In the genomic region with DNA sequence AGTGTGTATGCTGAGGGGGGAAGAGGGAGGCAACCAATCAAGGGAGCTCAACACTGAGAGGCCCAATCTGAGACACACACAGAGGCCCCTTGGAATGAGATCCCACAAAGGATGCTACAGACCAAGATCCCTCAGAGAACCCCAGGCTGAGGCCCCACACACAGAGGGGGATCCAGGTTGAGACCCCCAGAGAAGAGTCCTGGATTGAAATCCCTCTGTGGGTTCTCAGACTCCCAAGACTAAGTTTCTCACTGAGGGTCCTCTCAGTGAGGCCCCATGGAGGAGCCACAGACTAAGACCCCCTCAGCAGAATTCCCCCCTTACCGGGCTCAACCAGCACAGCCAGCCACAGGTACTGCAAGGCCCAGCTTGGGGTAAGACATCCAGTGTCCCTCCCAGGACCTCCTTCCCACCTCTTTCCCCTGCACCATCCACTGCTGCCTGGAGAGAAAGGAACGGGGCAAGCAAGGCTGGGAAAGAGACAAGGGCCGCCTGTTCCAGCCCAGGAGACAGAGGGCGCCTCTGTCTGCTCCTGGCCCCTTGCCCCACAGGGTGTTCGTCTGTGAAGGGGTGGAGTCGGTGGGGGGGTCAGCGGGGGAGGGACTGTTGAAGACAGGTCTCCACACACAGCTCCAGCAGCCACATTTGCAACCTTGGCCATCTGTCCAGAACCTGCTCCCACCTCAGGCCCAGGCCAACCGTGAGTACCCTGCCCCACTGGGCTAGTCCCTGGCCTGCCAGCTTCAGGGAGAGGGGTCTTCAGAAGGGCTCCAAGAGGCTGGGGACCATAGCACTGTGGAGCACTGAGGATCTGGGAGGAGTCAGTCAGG, we compare ENCODE assay signal across 1 cellular context.
TF ChIP-seq lines count a peak whose summit lies in the region.

A gene (plus strand): TSS at position 638 of the 830 bp plus-strand sequence. CDS start 2,088 bp downstream, outside the sequence.

TF ChIP-seq in K562, 482 proteins besides CTCF, POLR2A, EP300 and RAD21 (continued from another document and continues in another):
- TF ChIP-seq CBX1 (IDR thresholded peaks at IDR 0.05; ENCODE audit: low read depth) (no peak), RCOR1 (IDR thresholded peaks at IDR 0.05; ENCODE audit: borderline replicate concordance in 1 of 2, low read depth in 2 of 2, low read length in 2 of 2) (peak in 1 of 2 experiments; percentile 58; a peak in 1 of 4 replicates), ZNF184 (CRISPR knock-in tag; IDR thresholded peaks at IDR 0.05) (no peak), ZBTB7A (IDR thresholded peaks at IDR 0.05; ENCODE audit: borderline replicate concordance, control insufficient read depth, low read depth, low read length) (peak; percentile 76; the same call in 1 of the 2 replicates), POLR2H (tag; IDR thresholded peaks at IDR 0.05; ENCODE audit: low read depth) (no peak), ZFPM2 (CRISPR knock-in tag; IDR thresholded peaks at IDR 0.05) (no peak), TCF7 (IDR thresholded peaks at IDR 0.05; ENCODE audit: borderline replicate concordance) (no peak), ZNF785 (CRISPR knock-in tag; IDR thresholded peaks at IDR 0.05) (no peak), FOXP1 (CRISPR knock-in tag; IDR thresholded peaks at IDR 0.05) (0 out of 2 replicates have a peak, but pooled peaks have one; percentile 1), KAT7 (CRISPR knock-in tag; IDR thresholded peaks at IDR 0.05; ENCODE audit: borderline replicate concordance) (no peak), C11orf30 (IDR thresholded peaks at IDR 0.05; ENCODE audit: low read depth) (no peak), CCAR2 (IDR thresholded peaks at IDR 0.05; ENCODE audit: low read depth, low read length) (no peak), FOXJ2 (tag; IDR thresholded peaks at IDR 0.05) (no peak), TOE1 (IDR thresholded peaks at IDR 0.05; ENCODE audit: borderline replicate concordance) (no peak), TOE1 (CRISPR knock-in tag; IDR thresholded peaks at IDR 0.05; ENCODE audit: borderline replicate concordance, low read depth) (no peak), ETS2 (tag; IDR thresholded peaks at IDR 0.05; ENCODE audit: borderline replicate concordance, poor library complexity, severe bottlenecking) (no peak), TCF3 (CRISPR knock-in tag; IDR thresholded peaks at IDR 0.05) (no peak), ZZZ3 (IDR thresholded peaks at IDR 0.05) (no peak), KLF16 (IDR thresholded peaks at IDR 0.05) (no peak), BRF1 (IDR thresholded peaks at IDR 0.05; ENCODE audit: borderline replicate concordance, extremely low read depth, insufficient read length) (no peak), NBN (IDR thresholded peaks at IDR 0.05; ENCODE audit: low read depth) (no peak), ZNF41 (CRISPR knock-in tag; conservative IDR thresholded peaks at IDR 0.05) (no peak), NR1H2 (CRISPR knock-in tag; IDR thresholded peaks at IDR 0.05) (no peak), FOXM1 (IDR thresholded peaks at IDR 0.05; ENCODE audit: low read depth) (no peak), FOXM1 (CRISPR knock-in tag; IDR thresholded peaks at IDR 0.05; ENCODE audit: low read depth) (no peak), NFATC3 (IDR thresholded peaks at IDR 0.05) (no peak), ZNF644 (tag; IDR thresholded peaks at IDR 0.05; ENCODE audit: low read depth) (no peak)
- TF ChIP-seq, protein P1, sequence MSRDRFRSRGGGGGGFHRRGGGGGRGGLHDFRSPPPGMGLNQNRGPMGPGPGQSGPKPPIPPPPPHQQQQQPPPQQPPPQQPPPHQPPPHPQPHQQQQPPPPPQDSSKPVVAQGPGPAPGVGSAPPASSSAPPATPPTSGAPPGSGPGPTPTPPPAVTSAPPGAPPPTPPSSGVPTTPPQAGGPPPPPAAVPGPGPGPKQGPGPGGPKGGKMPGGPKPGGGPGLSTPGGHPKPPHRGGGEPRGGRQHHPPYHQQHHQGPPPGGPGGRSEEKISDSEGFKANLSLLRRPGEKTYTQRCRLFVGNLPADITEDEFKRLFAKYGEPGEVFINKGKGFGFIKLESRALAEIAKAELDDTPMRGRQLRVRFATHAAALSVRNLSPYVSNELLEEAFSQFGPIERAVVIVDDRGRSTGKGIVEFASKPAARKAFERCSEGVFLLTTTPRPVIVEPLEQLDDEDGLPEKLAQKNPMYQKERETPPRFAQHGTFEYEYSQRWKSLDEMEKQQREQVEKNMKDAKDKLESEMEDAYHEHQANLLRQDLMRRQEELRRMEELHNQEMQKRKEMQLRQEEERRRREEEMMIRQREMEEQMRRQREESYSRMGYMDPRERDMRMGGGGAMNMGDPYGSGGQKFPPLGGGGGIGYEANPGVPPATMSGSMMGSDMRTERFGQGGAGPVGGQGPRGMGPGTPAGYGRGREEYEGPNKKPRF (IDR thresholded peaks at IDR 0.05; ENCODE audit: low read depth, low read length): no peak
- TF ChIP-seq, protein P2, sequence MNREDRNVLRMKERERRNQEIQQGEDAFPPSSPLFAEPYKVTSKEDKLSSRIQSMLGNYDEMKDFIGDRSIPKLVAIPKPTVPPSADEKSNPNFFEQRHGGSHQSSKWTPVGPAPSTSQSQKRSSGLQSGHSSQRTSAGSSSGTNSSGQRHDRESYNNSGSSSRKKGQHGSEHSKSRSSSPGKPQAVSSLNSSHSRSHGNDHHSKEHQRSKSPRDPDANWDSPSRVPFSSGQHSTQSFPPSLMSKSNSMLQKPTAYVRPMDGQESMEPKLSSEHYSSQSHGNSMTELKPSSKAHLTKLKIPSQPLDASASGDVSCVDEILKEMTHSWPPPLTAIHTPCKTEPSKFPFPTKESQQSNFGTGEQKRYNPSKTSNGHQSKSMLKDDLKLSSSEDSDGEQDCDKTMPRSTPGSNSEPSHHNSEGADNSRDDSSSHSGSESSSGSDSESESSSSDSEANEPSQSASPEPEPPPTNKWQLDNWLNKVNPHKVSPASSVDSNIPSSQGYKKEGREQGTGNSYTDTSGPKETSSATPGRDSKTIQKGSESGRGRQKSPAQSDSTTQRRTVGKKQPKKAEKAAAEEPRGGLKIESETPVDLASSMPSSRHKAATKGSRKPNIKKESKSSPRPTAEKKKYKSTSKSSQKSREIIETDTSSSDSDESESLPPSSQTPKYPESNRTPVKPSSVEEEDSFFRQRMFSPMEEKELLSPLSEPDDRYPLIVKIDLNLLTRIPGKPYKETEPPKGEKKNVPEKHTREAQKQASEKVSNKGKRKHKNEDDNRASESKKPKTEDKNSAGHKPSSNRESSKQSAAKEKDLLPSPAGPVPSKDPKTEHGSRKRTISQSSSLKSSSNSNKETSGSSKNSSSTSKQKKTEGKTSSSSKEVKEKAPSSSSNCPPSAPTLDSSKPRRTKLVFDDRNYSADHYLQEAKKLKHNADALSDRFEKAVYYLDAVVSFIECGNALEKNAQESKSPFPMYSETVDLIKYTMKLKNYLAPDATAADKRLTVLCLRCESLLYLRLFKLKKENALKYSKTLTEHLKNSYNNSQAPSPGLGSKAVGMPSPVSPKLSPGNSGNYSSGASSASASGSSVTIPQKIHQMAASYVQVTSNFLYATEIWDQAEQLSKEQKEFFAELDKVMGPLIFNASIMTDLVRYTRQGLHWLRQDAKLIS (CRISPR knock-in tag; IDR thresholded peaks at IDR 0.05): no peak
- TF ChIP-seq, protein P3, sequence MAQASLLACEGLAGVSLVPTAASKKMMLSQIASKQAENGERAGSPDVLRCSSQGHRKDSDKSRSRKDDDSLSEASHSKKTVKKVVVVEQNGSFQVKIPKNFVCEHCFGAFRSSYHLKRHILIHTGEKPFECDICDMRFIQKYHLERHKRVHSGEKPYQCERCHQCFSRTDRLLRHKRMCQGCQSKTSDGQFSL (CRISPR knock-in tag; IDR thresholded peaks at IDR 0.05): peak; percentile 87; the same call in 1 of the 2 replicates
- TF ChIP-seq, protein P3 (tag; IDR thresholded peaks at IDR 0.05): peak in 1 of 2 experiments; percentile 90; a peak in 2 of 4 replicates
- TF ChIP-seq, protein P4, sequence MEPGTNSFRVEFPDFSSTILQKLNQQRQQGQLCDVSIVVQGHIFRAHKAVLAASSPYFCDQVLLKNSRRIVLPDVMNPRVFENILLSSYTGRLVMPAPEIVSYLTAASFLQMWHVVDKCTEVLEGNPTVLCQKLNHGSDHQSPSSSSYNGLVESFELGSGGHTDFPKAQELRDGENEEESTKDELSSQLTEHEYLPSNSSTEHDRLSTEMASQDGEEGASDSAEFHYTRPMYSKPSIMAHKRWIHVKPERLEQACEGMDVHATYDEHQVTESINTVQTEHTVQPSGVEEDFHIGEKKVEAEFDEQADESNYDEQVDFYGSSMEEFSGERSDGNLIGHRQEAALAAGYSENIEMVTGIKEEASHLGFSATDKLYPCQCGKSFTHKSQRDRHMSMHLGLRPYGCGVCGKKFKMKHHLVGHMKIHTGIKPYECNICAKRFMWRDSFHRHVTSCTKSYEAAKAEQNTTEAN (CRISPR knock-in tag; IDR thresholded peaks at IDR 0.05): no peak
- TF ChIP-seq, protein P5, sequence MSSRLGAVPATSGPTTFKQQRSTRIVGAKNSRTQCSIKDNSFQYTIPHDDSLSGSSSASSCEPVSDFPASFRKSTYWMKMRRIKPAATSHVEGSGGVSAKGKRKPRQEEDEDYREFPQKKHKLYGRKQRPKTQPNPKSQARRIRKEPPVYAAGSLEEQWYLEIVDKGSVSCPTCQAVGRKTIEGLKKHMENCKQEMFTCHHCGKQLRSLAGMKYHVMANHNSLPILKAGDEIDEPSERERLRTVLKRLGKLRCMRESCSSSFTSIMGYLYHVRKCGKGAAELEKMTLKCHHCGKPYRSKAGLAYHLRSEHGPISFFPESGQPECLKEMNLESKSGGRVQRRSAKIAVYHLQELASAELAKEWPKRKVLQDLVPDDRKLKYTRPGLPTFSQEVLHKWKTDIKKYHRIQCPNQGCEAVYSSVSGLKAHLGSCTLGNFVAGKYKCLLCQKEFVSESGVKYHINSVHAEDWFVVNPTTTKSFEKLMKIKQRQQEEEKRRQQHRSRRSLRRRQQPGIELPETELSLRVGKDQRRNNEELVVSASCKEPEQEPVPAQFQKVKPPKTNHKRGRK (tag; IDR thresholded peaks at IDR 0.05): no peak
- TF ChIP-seq, protein P6, sequence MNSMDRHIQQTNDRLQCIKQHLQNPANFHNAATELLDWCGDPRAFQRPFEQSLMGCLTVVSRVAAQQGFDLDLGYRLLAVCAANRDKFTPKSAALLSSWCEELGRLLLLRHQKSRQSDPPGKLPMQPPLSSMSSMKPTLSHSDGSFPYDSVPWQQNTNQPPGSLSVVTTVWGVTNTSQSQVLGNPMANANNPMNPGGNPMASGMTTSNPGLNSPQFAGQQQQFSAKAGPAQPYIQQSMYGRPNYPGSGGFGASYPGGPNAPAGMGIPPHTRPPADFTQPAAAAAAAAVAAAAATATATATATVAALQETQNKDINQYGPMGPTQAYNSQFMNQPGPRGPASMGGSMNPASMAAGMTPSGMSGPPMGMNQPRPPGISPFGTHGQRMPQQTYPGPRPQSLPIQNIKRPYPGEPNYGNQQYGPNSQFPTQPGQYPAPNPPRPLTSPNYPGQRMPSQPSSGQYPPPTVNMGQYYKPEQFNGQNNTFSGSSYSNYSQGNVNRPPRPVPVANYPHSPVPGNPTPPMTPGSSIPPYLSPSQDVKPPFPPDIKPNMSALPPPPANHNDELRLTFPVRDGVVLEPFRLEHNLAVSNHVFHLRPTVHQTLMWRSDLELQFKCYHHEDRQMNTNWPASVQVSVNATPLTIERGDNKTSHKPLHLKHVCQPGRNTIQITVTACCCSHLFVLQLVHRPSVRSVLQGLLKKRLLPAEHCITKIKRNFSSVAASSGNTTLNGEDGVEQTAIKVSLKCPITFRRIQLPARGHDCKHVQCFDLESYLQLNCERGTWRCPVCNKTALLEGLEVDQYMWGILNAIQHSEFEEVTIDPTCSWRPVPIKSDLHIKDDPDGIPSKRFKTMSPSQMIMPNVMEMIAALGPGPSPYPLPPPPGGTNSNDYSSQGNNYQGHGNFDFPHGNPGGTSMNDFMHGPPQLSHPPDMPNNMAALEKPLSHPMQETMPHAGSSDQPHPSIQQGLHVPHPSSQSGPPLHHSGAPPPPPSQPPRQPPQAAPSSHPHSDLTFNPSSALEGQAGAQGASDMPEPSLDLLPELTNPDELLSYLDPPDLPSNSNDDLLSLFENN (IDR thresholded peaks at IDR 0.05; ENCODE audit: low read depth in 2 of 2, low read length in 2 of 2): no peak
- TF ChIP-seq, protein P7, sequence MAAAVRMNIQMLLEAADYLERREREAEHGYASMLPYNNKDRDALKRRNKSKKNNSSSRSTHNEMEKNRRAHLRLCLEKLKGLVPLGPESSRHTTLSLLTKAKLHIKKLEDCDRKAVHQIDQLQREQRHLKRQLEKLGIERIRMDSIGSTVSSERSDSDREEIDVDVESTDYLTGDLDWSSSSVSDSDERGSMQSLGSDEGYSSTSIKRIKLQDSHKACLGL (CRISPR knock-in tag; IDR thresholded peaks at IDR 0.05; ENCODE audit: borderline replicate concordance, poor library complexity, severe bottlenecking): no peak
- TF ChIP-seq, protein P8, sequence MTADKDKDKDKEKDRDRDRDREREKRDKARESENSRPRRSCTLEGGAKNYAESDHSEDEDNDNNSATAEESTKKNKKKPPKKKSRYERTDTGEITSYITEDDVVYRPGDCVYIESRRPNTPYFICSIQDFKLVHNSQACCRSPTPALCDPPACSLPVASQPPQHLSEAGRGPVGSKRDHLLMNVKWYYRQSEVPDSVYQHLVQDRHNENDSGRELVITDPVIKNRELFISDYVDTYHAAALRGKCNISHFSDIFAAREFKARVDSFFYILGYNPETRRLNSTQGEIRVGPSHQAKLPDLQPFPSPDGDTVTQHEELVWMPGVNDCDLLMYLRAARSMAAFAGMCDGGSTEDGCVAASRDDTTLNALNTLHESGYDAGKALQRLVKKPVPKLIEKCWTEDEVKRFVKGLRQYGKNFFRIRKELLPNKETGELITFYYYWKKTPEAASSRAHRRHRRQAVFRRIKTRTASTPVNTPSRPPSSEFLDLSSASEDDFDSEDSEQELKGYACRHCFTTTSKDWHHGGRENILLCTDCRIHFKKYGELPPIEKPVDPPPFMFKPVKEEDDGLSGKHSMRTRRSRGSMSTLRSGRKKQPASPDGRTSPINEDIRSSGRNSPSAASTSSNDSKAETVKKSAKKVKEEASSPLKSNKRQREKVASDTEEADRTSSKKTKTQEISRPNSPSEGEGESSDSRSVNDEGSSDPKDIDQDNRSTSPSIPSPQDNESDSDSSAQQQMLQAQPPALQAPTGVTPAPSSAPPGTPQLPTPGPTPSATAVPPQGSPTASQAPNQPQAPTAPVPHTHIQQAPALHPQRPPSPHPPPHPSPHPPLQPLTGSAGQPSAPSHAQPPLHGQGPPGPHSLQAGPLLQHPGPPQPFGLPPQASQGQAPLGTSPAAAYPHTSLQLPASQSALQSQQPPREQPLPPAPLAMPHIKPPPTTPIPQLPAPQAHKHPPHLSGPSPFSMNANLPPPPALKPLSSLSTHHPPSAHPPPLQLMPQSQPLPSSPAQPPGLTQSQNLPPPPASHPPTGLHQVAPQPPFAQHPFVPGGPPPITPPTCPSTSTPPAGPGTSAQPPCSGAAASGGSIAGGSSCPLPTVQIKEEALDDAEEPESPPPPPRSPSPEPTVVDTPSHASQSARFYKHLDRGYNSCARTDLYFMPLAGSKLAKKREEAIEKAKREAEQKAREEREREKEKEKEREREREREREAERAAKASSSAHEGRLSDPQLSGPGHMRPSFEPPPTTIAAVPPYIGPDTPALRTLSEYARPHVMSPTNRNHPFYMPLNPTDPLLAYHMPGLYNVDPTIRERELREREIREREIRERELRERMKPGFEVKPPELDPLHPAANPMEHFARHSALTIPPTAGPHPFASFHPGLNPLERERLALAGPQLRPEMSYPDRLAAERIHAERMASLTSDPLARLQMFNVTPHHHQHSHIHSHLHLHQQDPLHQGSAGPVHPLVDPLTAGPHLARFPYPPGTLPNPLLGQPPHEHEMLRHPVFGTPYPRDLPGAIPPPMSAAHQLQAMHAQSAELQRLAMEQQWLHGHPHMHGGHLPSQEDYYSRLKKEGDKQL (CRISPR knock-in tag; IDR thresholded peaks at IDR 0.05; ENCODE audit: borderline replicate concordance): no peak
